Comparison of ENCODE assay signal across 26 cellular contexts in genomic region chr3:136532766-136533165, GRCh38.
"Had no signal": no experiment of that assay in that cellular context is flagged by ENCODE, and none has a peak within 500 bp of the region (broad histone marks: within the 10 kb centered on the region; RNA-seq: fewer than 3 reads in every experiment).

No MANE protein-coding gene starts in this region.

- H3K4me1 ChIP-seq: left ventricle myocardium inferior, right atrium auricular region, right lobe of liver, suprapubic skin, tibial artery, upper lobe of right lung had no signal

- FAIRE-seq: islet of Langerhans, kidney, urothelium cell line had no signal

- DNase-seq: hypothalamus; immature natural killer cell; kidney; left ventricle myocardium inferior; mesendoderm; midbrain; mucosa of descending colon; naive thymus-derived CD4-positive, alpha-beta T cell; ovary; right lobe of liver; stimulated activated CD4-positive, alpha-beta T cell treated with anti-CD3 and anti-CD28 coated beads, Interleukin-2, amount 100 ng/mL, for 24 hours; stimulated activated CD4-positive, alpha-beta T cell treated with anti-CD3 and anti-CD28 coated beads, Interleukin-4, amount 100 ng/mL, for 1 hour; stimulated activated naive CD4-positive, alpha-beta T cell; tibial artery; trophoblast cell; upper lobe of right lung had no signal

- ATAC-seq: mucosa of descending colon; naive thymus-derived CD4-positive, alpha-beta T cell; natural killer cell treated with Interleukin-12 subunit alpha and Interleukin-12 subunit beta and Interleukin-15 and Interleukin-18, amount 100 ng/mL, for 72 hours; right lobe of liver; upper lobe of right lung had no signal

- H3K27ac ChIP-seq: left ventricle myocardium inferior, ovary, right atrium auricular region, right lobe of liver, suprapubic skin, thoracic aorta, tibial artery, upper lobe of right lung had no signal

- H3K27me3 Mint-ChIP-seq: naive thymus-derived CD4-positive, alpha-beta T cell; natural killer cell treated with Interleukin-12 subunit alpha and Interleukin-12 subunit beta and Interleukin-15 and Interleukin-18, amount 100 ng/mL, for 72 hours; progenitor cell of endocrine pancreas; stimulated activated naive CD8-positive, alpha-beta T cell treated with anti-CD3 and anti-CD28 coated beads, Interleukin-15, Interleukin-2, amounts not matched to agents 100 ng/mL and 50 ng/mL, for 24 hours had no signal

- H3K27ac Mint-ChIP-seq: natural killer cell treated with Interleukin-12 subunit alpha and Interleukin-12 subunit beta and Interleukin-15 and Interleukin-18, amount 100 ng/mL, for 72 hours; progenitor cell of endocrine pancreas had no signal

- H3K36me3 ChIP-seq: ovary, right atrium auricular region, right lobe of liver, suprapubic skin, thoracic aorta, upper lobe of right lung had no signal

- H3K27me3 ChIP-seq: ovary, right atrium auricular region, right lobe of liver, suprapubic skin, tibial artery, upper lobe of right lung had no signal

- H3K4me2 ChIP-seq: smooth muscle cell had no signal

- H3K4me3 ChIP-seq: left ventricle myocardium inferior, lung, mucosa of descending colon, ovary, right atrium auricular region, right lobe of liver, smooth muscle cell, suprapubic skin, thoracic aorta, tibial artery, upper lobe of right lung had no signal

- H3K4me3 Mint-ChIP-seq: immature natural killer cell; natural killer cell treated with Interleukin-12 subunit alpha and Interleukin-12 subunit beta and Interleukin-15 and Interleukin-18, amount 100 ng/mL, for 72 hours; stimulated activated naive CD8-positive, alpha-beta T cell treated with anti-CD3 and anti-CD28 coated beads, Interleukin-15, Interleukin-2, amounts not matched to agents 100 ng/mL and 50 ng/mL, for 24 hours had no signal

- H3K9me3 ChIP-seq: ovary, right lobe of liver, upper lobe of right lung had no signal
